19 cellular contexts compared by ENCODE assay signal in genomic region chr3:172953576-172953975, GRCh38.
"Had no signal": no experiment of that assay in that cellular context is flagged by ENCODE, and none has a peak within 500 bp of the region (broad histone marks: within the 10 kb centered on the region; RNA-seq: fewer than 3 reads in every experiment).

No MANE protein-coding gene starts in this region.

- DNase-seq: activated CD4-positive, CD25-positive, alpha-beta regulatory T cell treated with anti-CD3 and anti-CD28 coated beads, Interleukin-2, amount 50 U/mL, for 72 hours; activated naive CD4-positive, alpha-beta T cell treated with Interleukin-2 at 50 U/mL for 16 hours; anterior cingulate cortex; brain microvascular endothelial cell; cerebellar nuclear complex; effector memory CD4-positive, alpha-beta T cell; foreskin keratinocyte; glutamatergic neuron; kidney glomerular epithelial cell; left ventricle myocardium superior; mucosa of descending colon; naive thymus-derived CD8-positive, alpha-beta T cell; pancreas; spleen; stomach; testis; upper lobe of right lung had no signal

- H3K27me3 ChIP-seq: brain microvascular endothelial cell, foreskin keratinocyte, pancreas, spleen, stomach, testis, upper lobe of right lung had no signal

- H3K36me3 ChIP-seq: brain microvascular endothelial cell, pancreas, spleen, stomach, upper lobe of right lung had no signal

- H3K4me3 ChIP-seq: mucosa of descending colon, pancreas, spleen, stomach, testis, upper lobe of right lung had no signal

- ATAC-seq: activated T-helper 17 cell treated with anti-CD3 and anti-CD28 coated beads, Interleukin-2, amount 50 U/mL, for 72 hours; foreskin keratinocyte; left ventricle myocardium superior; mucosa of descending colon; naive thymus-derived CD8-positive, alpha-beta T cell; pancreas; sciatic nerve; upper lobe of right lung had no signal

- FAIRE-seq: pancreas had no signal
